1 cellular context compared by ENCODE assay signal in genomic region chr19:12139885-12140544, GRCh38.
A peak's percentile ranks its signal among the peaks of the same experiment; 100 is the strongest.
TF ChIP-seq lines count a peak whose summit lies in the region.

ZNF20 (minus strand) TSS chr19:12140350; CDS start chr19:12140182, 168 bp downstream.

TF ChIP-seq in WTC11, 78 proteins besides CTCF, POLR2A, EP300 and RAD21 (continued from another document and continues in another):
- TF ChIP-seq ZNF281 (CRISPR knock-in tag; IDR thresholded peaks at IDR 0.05) (no peak), ZMAT4 (CRISPR knock-in tag; IDR thresholded peaks at IDR 0.05) (no peak), FOXP1 (CRISPR knock-in tag; IDR thresholded peaks at IDR 0.05; ENCODE audit: borderline replicate concordance) (peak; percentile 68; the same call in 1 of the 2 replicates), ZSCAN18 (CRISPR knock-in tag; IDR thresholded peaks at IDR 0.05) (no peak), ZNF425 (CRISPR knock-in tag; conservative IDR thresholded peaks at IDR 0.05) (no peak), ZBTB43 (CRISPR knock-in tag; IDR thresholded peaks at IDR 0.05) (0 out of 2 replicates have a peak, but pooled peaks have one; percentile 56), AR (CRISPR knock-in tag; IDR thresholded peaks at IDR 0.05) (no peak), FOXJ3 (CRISPR knock-in tag; IDR thresholded peaks at IDR 0.05; ENCODE audit: borderline replicate concordance) (0 out of 2 replicates have a peak, but pooled peaks have one; percentile 34), IRF1 (CRISPR knock-in tag; IDR thresholded peaks at IDR 0.05) (no peak), ATF2 (CRISPR knock-in tag; IDR thresholded peaks at IDR 0.05; ENCODE audit: borderline replicate concordance, low read depth) (no peak), SP1 (CRISPR knock-in tag; conservative IDR thresholded peaks at IDR 0.05) (peak; percentile 42), NFYB (CRISPR knock-in tag; conservative IDR thresholded peaks at IDR 0.05; ENCODE audit: low read depth) (peak; percentile 77), ZNF121 (CRISPR knock-in tag; IDR thresholded peaks at IDR 0.05) (no peak), ZNF219 (CRISPR knock-in tag; IDR thresholded peaks at IDR 0.05; ENCODE audit: borderline replicate concordance) (no peak), NFATC4 (CRISPR knock-in tag; IDR thresholded peaks at IDR 0.05) (no peak), ERG (CRISPR knock-in tag; IDR thresholded peaks at IDR 0.05) (no peak), NR1H2 (CRISPR knock-in tag; IDR thresholded peaks at IDR 0.05) (no peak), ZNF263 (CRISPR knock-in tag; IDR thresholded peaks at IDR 0.05; ENCODE audit: low read depth) (no peak), JUN (CRISPR knock-in tag; IDR thresholded peaks at IDR 0.05) (no peak), ATF1 (CRISPR knock-in tag; IDR thresholded peaks at IDR 0.05) (no peak), CREM (CRISPR knock-in tag; IDR thresholded peaks at IDR 0.05) (no peak), E2F1 (CRISPR knock-in tag; IDR thresholded peaks at IDR 0.05) (no peak), FOXP4 (CRISPR knock-in tag; IDR thresholded peaks at IDR 0.05) (no peak), ZNF138 (CRISPR knock-in tag; conservative IDR thresholded peaks at IDR 0.05) (no peak), MYBL2 (CRISPR knock-in tag; IDR thresholded peaks at IDR 0.05) (peak; percentile 82; the same call in 1 of the 2 replicates), ZNF532 (CRISPR knock-in tag; IDR thresholded peaks at IDR 0.05; ENCODE audit: borderline replicate concordance) (no peak), ESRRA (CRISPR knock-in tag; IDR thresholded peaks at IDR 0.05; ENCODE audit: borderline replicate concordance) (no peak), GTF2I (CRISPR knock-in tag; conservative IDR thresholded peaks at IDR 0.05) (no peak), CBFB (CRISPR knock-in tag; IDR thresholded peaks at IDR 0.05; ENCODE audit: low read depth) (no peak), ZNF416 (CRISPR knock-in tag; IDR thresholded peaks at IDR 0.05) (no peak)
